ENCODE assay signal across 17 cellular contexts in the genomic region with DNA sequence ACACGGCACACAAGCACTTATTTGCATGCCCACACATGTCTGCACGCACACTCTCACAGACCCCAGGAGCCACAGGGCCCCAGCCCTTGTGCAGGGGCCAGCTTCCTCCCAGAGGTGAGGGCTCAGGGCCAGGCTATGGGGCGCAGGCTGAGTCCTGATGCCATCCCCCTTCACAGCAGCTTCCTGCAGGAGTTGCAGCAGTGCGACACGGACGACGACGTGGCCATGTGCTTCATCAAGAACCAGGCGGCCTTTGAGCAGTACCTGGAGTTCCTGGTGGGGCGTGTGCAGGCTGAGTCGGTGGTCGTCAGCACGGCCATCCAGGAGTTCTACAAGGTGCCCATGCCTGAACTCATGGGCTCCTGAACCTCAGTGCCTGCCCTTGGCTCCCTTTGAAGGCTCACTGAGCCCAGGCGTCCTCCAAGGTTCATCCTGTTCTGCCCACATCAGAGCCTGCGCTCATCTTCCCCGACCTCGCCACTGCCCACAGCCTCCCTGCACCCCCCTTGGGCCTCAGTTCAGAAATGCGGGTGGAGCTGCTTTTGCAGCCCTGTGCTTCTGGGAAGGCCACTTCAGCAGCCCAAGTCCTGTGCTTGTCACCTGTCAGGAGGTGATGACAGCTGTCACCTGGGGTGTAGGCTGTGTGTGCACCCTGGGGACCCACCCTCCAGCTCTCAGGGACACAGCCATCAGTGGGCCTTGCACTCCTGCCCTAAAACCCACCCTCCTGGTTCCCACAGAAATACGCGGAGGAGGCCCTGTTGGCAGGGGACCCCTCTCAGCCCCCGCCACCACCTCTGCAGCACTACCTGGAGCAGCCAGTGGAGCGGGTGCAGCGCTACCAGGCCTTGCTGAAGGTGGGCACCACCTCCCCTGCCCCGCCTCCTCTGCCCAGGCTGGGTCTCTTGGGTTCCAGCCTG.
DNase-seq lines count a peak whose midpoint lies in the region; ATAC-seq, FAIRE-seq and TF ChIP-seq lines count a peak whose summit lies in the region.
"Had no signal": no experiment of that assay in that cellular context is flagged by ENCODE, and none has a peak within 500 bp of the region (broad histone marks: within the 10 kb centered on the region; RNA-seq: fewer than 3 reads in every experiment).

No MANE protein-coding gene starts in this region.

- no peak overlapping the region for H3K4me3 ChIP-seq in WERI-Rb-1 (ENCODE audit: low read depth, low read length)
- no peak overlapping the region for H3K4me3 ChIP-seq in kidney (ENCODE audit: low read length in 2 of 2)
- H3K4me3 ChIP-seq: esophagus squamous epithelium, GM23248, smooth muscle cell had no signal

- H3K36me3 ChIP-seq in WERI-Rb-1 = no peaks in the 10 kb centered on the region
- peaks cover 10 to 14% of the 10 kb centered on the region in 2 donors for H3K36me3 ChIP-seq in kidney (ENCODE audit: control insufficient read depth in 1 of 2, insufficient read depth in 2 of 2, low read length in 2 of 2)
- H3K36me3 ChIP-seq: BE2C had no signal

- H3K4me1 ChIP-seq in kidney (ENCODE audit: control insufficient read depth in 1 of 2, insufficient read depth in 1 of 2, low read depth in 1 of 2, low read length in 2 of 2) = no peaks in the 10 kb centered on the region
- H3K4me1 ChIP-seq: BE2C, esophagus squamous epithelium had no signal

- intact Hi-C loops in kidney (cut with DNase I) (no loop called here), sciatic nerve (cut with DNase I) (no loop called here)

- H3K27ac ChIP-seq in WERI-Rb-1 (no peak overlapping the region), kidney (ENCODE audit: low read depth in 2 of 2, low read length in 2 of 2) (no peak overlapping the region)
- H3K27ac ChIP-seq: esophagus squamous epithelium, GM23248 had no signal

- FAIRE-seq in kidney (lab: Jason Lieb, UNC) = no peak
- FAIRE-seq: A204.1 had no signal

- TF ChIP-seq CTCF in WERI-Rb-1 (IDR thresholded peaks at IDR 0.05; ENCODE audit: low read depth, low read length) (no peak), kidney (IDR thresholded peaks at IDR 0.05; ENCODE audit: borderline replicate concordance, extremely low read depth, insufficient read depth) (no peak)

- peak; percentile 9 for DNase-seq in activated CD8-positive, alpha-beta memory T cell treated with anti-CD3 and anti-CD28 coated beads, Interleukin-2, amount 50 U/mL, for 4 hours
- DNase-seq in activated CD8-positive, alpha-beta memory T cell treated with anti-CD3 and anti-CD28 coated beads, Interleukin-2, amount 50 U/mL, for 48 hours = no peak
- DNase-seq in WERI-Rb-1 = peak; percentile 1
- peak; percentile 58 for DNase-seq in kidney
- DNase-seq in sciatic nerve (ENCODE audit: low spot score) = peak; percentile 50
- DNase-seq in NCI-H524 (lab: John Stamatoyannopoulos, UW) = no peak
- DNase-seq: activated CD4-positive, alpha-beta T cell treated with anti-CD3 and anti-CD28 coated beads, Interleukin-2, amount 50 U/mL, for 4 hours; central memory CD4-positive, alpha-beta T cell; esophagus squamous epithelium; GM23248; OCI-M1; stimulated activated CD4-positive, alpha-beta T cell treated with anti-CD3 and anti-CD28 coated beads, Interleukin-4, amount 100 ng/mL, for 24 hours had no signal

- H3K27me3 ChIP-seq in WERI-Rb-1 (ENCODE audit: insufficient read depth, low read depth, severe bottlenecking) = no peaks in the 10 kb centered on the region
- H3K27me3 ChIP-seq: BE2C, esophagus squamous epithelium had no signal

- no peak overlapping the region for H3K9ac ChIP-seq in kidney (ENCODE audit: low read length in 2 of 2)
- H3K9ac ChIP-seq: GM23248 had no signal

- ATAC-seq in sciatic nerve = no peak
- no peak for ATAC-seq in GM21737 (IDR thresholded peaks at IDR 0.05; ENCODE audit: unreplicated experiment)
- no peak for ATAC-seq in HG03175 (IDR thresholded peaks at IDR 0.05; ENCODE audit: unreplicated experiment)

- H3K9me3 ChIP-seq in WERI-Rb-1 (ENCODE audit: severe bottlenecking) (no peaks in the 10 kb centered on the region), kidney (ENCODE audit: control insufficient read depth in 1 of 2, low read length in 2 of 2) (no peaks in the 10 kb centered on the region)
- H3K9me3 ChIP-seq: BE2C, esophagus squamous epithelium had no signal

Comparison
In these comparisons a context has a peak if more than half of its experiments do, and no peak if none do; other contexts are left out.
1. DNase-seq: peak in activated CD8-positive, alpha-beta memory T cell treated with anti-CD3 and anti-CD28 coated beads, Interleukin-2, amount 50 U/mL, for 4 hours (single experiment), WERI-Rb-1 (single experiment), kidney (single experiment) and sciatic nerve (single experiment); none in activated CD8-positive, alpha-beta memory T cell treated with anti-CD3 and anti-CD28 coated beads, Interleukin-2, amount 50 U/mL, for 48 hours (single experiment) and NCI-H524 (0 of 2).